In the genomic region with DNA sequence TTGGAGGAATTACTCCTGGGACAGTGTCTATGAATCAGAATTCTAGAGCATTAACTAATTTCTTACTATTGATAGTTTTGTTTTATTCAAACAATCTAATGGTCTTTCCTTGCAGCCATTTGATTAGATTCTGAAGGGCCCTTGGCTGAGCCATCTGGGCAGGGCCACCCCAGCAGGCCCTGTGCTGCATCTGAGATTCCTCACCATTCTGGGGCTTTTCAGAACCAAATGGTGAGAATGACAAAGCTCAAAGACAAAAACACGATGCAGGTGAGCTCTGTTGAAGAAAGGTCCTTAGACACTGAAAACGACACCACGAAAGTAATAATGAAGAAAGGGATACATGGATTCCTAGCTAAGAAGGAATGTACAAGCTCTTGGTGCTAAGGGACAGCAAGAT, we compare ENCODE assay signal across 16 cellular contexts.
DNase-seq lines count a peak whose midpoint lies in the region; ATAC-seq and TF ChIP-seq lines count a peak whose summit lies in the region.
"Had no signal": no experiment of that assay in that cellular context is flagged by ENCODE, and none has a peak within 500 bp of the region (broad histone marks: within the 10 kb centered on the region; RNA-seq: fewer than 3 reads in every experiment).

No MANE protein-coding gene starts in this region.

- no peak overlapping the region for H4K5ac ChIP-seq in H9 (ENCODE audit: insufficient read length, low read depth, low read length)
- no peak overlapping the region for H4K5ac ChIP-seq in mesendoderm (ENCODE audit: low read length)

- peak overlapping the region; percentile 40; the same call in 1 of the 2 replicates for H2AFZ ChIP-seq in GM23338
- peak overlapping the region; percentile 26 for H2AFZ ChIP-seq in H9 (ENCODE audit: low read length)

- H3K4me1 Mint-ChIP-seq in GM23338 (peaks cover 28% of the 10 kb centered on the region), H9 (peaks cover 30 to 50% of the 10 kb centered on the region in 2 experiments)
- H3K4me1 Mint-ChIP-seq: CD14-positive monocyte, IgD-negative memory B cell had no signal

- no peak overlapping the region for H2BK15ac ChIP-seq in H9 (ENCODE audit: low read depth, low read length)
- H2BK15ac ChIP-seq in mesendoderm (replicated peaks; ENCODE audit: low read depth), result no peak overlapping the region

- peaks cover 2% of the 10 kb centered on the region; the same call in 1 of the 2 replicates for H3K9me2 ChIP-seq in GM23338 (ENCODE audit: insufficient read depth)

- H4K8ac ChIP-seq in H9 (replicated peaks; ENCODE audit: insufficient read length, low read depth, low read length), result no peak overlapping the region
- no peak overlapping the region for H4K8ac ChIP-seq in mesendoderm (ENCODE audit: low read depth, low read length)

- peak overlapping the region; percentile 14; the same call in 1 of the 2 replicates for H3K27ac Mint-ChIP-seq in GM23338
- peak overlapping the region in 2 of 3 experiments; percentile 54 to 79; a peak in 4 of 7 replicates for H3K27ac Mint-ChIP-seq in H9
- H3K27ac Mint-ChIP-seq: CD14-positive monocyte; CD8-positive, alpha-beta T cell; IgD-negative memory B cell had no signal

- H3K36me3 Mint-ChIP-seq in GM23338 (ENCODE audit: low read depth), result no peaks in the 10 kb centered on the region
- peaks cover 0 to 2% (median 0%) of the 10 kb centered on the region in 3 experiments; a peak in 1 of 7 replicates for H3K36me3 Mint-ChIP-seq in H9 (ENCODE audit: insufficient read depth in 1 of 3, low read depth in 3 of 3)
- H3K36me3 Mint-ChIP-seq: CD14-positive monocyte; CD8-positive, alpha-beta T cell; IgD-negative memory B cell had no signal

- H4K20me1 ChIP-seq in GM23338 (replicated peaks; ENCODE audit: insufficient read depth) (no peaks in the 10 kb centered on the region), H9 (ENCODE audit: control insufficient read depth, insufficient read depth, insufficient read length) (no peaks in the 10 kb centered on the region)

- H3K9me3 Mint-ChIP-seq in GM23338 (no peaks in the 10 kb centered on the region), H9 (no peaks in the 10 kb centered on the region)

- H3K4ac ChIP-seq in H9 (ENCODE audit: low read depth, low read length) (no peak overlapping the region), mesendoderm (ENCODE audit: low read depth, low read length) (no peak overlapping the region)

- H3K36me3 ChIP-seq in GM23338 (ENCODE audit: insufficient read depth) (no peaks in the 10 kb centered on the region), mesendoderm (ENCODE audit: control insufficient read depth, insufficient read depth, low read length) (no peaks in the 10 kb centered on the region)
- H3K36me3 ChIP-seq: BE2C, HAP-1 had no signal

- H3F3A ChIP-seq in GM23338 (replicated peaks; ENCODE audit: low read depth), result no peaks in the 10 kb centered on the region

- H3K27me3 ChIP-seq in GM23338 (ENCODE audit: insufficient read depth), result no peaks in the 10 kb centered on the region
- H3K27me3 ChIP-seq in H9 (ENCODE audit: insufficient read depth, low read length), result no peaks in the 10 kb centered on the region
- no peaks in the 10 kb centered on the region for H3K27me3 ChIP-seq in mesendoderm (ENCODE audit: insufficient read depth, low read length, poor library complexity)
- H3K27me3 ChIP-seq: BE2C had no signal

- H3K56ac ChIP-seq in H9 (ENCODE audit: insufficient read length, low read depth, low read length) (no peak overlapping the region), mesendoderm (ENCODE audit: low read length) (no peak overlapping the region)

- H3K23ac ChIP-seq in H9 (ENCODE audit: insufficient read length, low read depth, low read length) (no peak overlapping the region), mesendoderm (ENCODE audit: low read length) (no peak overlapping the region)

- H3K4me3 Mint-ChIP-seq in GM23338 (no peak overlapping the region), H9 (no peak overlapping the region)
- H3K4me3 Mint-ChIP-seq: CD14-positive monocyte; CD8-positive, alpha-beta T cell; IgD-negative memory B cell had no signal

- no peaks in the 10 kb centered on the region; the same call in 1 of the 2 replicates for H3K4me1 ChIP-seq in GM23338 (ENCODE audit: insufficient read depth)
- H3K4me1 ChIP-seq in H9 (ENCODE audit: insufficient read depth, low read length), result peaks cover 4% of the 10 kb centered on the region; the same call in 1 of the 2 replicates
- no peaks in the 10 kb centered on the region for H3K4me1 ChIP-seq in mesendoderm (ENCODE audit: control insufficient read depth, low read depth, low read length)
- H3K4me1 ChIP-seq: BE2C, HAP-1 had no signal

- TF ChIP-seq CTCF in GM23338 (conservative IDR thresholded peaks at IDR 0.05; ENCODE audit: low read depth in 2 of 2), result no peak
- TF ChIP-seq CTCF in H9 (conservative IDR thresholded peaks at IDR 0.05), result no peak

- H3K14ac ChIP-seq in H9 (ENCODE audit: insufficient read depth, low read length), result no peak overlapping the region

- no peak overlapping the region for H2BK12ac ChIP-seq in H9 (ENCODE audit: insufficient read length, low read depth, low read length)

- no peak overlapping the region for H2BK20ac ChIP-seq in H9 (ENCODE audit: low read depth, low read length, poor library complexity, severe bottlenecking)

- H3K4me3 ChIP-seq in GM23338, result no peak overlapping the region
- H3K4me3 ChIP-seq in mesendoderm (ENCODE audit: low read length), result no peak overlapping the region
- H3K4me3 ChIP-seq: HAP-1 had no signal

- DNase-seq in GM23338 (ENCODE audit: low spot score), result peak; percentile 22
- no peak for DNase-seq in H9
- DNase-seq in ecto neural progenitor cell (ENCODE audit: low spot score), result peak; percentile 16
- DNase-seq in mucosa of gallbladder (ENCODE audit: low spot score), result peak; percentile 3
- no peak for DNase-seq in mesendoderm
- no peak for DNase-seq in occipital lobe (lab: John Stamatoyannopoulos, UW)
- DNase-seq: BE2C, COR-L47, DMS153, DMS79 treated with DMSO at 0.1 percent for 48 hours, EL had no signal

- H3K4me2 ChIP-seq in GM23338, result no peak overlapping the region
- no peak overlapping the region for H3K4me2 ChIP-seq in H9 (ENCODE audit: insufficient read depth, insufficient read length, low read length)
- no peak overlapping the region for H3K4me2 ChIP-seq in mesendoderm (ENCODE audit: low read length)

- H3T11ph ChIP-seq in H9 (ENCODE audit: low read length), result no peak overlapping the region

- no peaks in the 10 kb centered on the region for H3K23me2 ChIP-seq in H9 (ENCODE audit: insufficient read length, low read depth, low read length, poor library complexity, severe bottlenecking)

- H2AK5ac ChIP-seq in H9 (ENCODE audit: insufficient read length, low read length), result no peak overlapping the region
- H2AK5ac ChIP-seq in mesendoderm (ENCODE audit: low read length), result no peak overlapping the region

- ATAC-seq in GM23338, result peak; percentile 62
- no peak for ATAC-seq in GM19328 (IDR thresholded peaks at IDR 0.05; ENCODE audit: unreplicated experiment)
- ATAC-seq: CD8-positive, alpha-beta T cell had no signal

- H4K91ac ChIP-seq in H9 (ENCODE audit: insufficient read length, low read depth, low read length), result no peak overlapping the region

- WGBS in H9 (ENCODE audit: extremely low coverage, insufficient read length, low lambda C conversion rate), result no CpG with 5 or more reads among the region's 3 CpGs
- WGBS in mesendoderm (ENCODE audit: extremely low coverage, insufficient coverage, low lambda C conversion rate), result no CpG with 5 or more reads among the region's 3 CpGs

- H3K18ac ChIP-seq in H9 (ENCODE audit: insufficient read length, low read depth, low read length), result no peak overlapping the region
- H3K18ac ChIP-seq in mesendoderm (ENCODE audit: low read length), result no peak overlapping the region

- H3K79me1 ChIP-seq in H9 (ENCODE audit: insufficient read depth, low read depth, low read length, poor library complexity, severe bottlenecking) (no peaks in the 10 kb centered on the region), mesendoderm (ENCODE audit: low read length) (no peaks in the 10 kb centered on the region)

- no peaks in the 10 kb centered on the region for H3K9me3 ChIP-seq in H9 (ENCODE audit: control insufficient read depth, low read depth, low read length)
- H3K9me3 ChIP-seq: BE2C, HAP-1 had no signal

- H3K27me3 Mint-ChIP-seq in GM23338 (ENCODE audit: insufficient read depth, low read depth, poor library complexity) (peaks cover 2% of the 10 kb centered on the region), H9 (ENCODE audit: low read depth) (peaks cover 3% of the 10 kb centered on the region)
- H3K27me3 Mint-ChIP-seq: IgD-negative memory B cell had no signal

- no peak overlapping the region for H2BK120ac ChIP-seq in H9 (ENCODE audit: low read depth, low read length, poor library complexity, severe bottlenecking)
- H2BK120ac ChIP-seq in mesendoderm (ENCODE audit: low read depth, low read length), result no peak overlapping the region

- no peak overlapping the region for H3K9ac ChIP-seq in H9 (ENCODE audit: extremely low read depth, insufficient read length, low read length)
- no peak overlapping the region for H3K9ac ChIP-seq in mesendoderm (ENCODE audit: low read length)

- no peak overlapping the region for H3K27ac ChIP-seq in GM23338 (ENCODE audit: low read depth)
- H3K27ac ChIP-seq in H9 (ENCODE audit: insufficient read length, low read depth, low read length), result no peak overlapping the region
- no peak overlapping the region for H3K27ac ChIP-seq in mesendoderm (ENCODE audit: low read depth, low read length)

- H3K79me2 ChIP-seq in GM23338 (replicated peaks; ENCODE audit: insufficient read depth), result no peaks in the 10 kb centered on the region
- H3K79me2 ChIP-seq in H9 (ENCODE audit: insufficient read depth, low read length), result no peaks in the 10 kb centered on the region
- no peaks in the 10 kb centered on the region for H3K79me2 ChIP-seq in mesendoderm (ENCODE audit: control insufficient read depth, insufficient read depth, low read length)

- H2BK5ac ChIP-seq in H9 (ENCODE audit: insufficient read length, low read length) (no peak overlapping the region), mesendoderm (ENCODE audit: low read length) (no peak overlapping the region)

TF ChIP-seq in GM23338, 12 proteins besides CTCF, POLR2A, EP300 and RAD21 (continues in another document):
- TF ChIP-seq EZH2 (IDR thresholded peaks at IDR 0.05; ENCODE audit: low read depth, unreplicated experiment), result no peak

Comparison
In these comparisons a context has a peak if more than half of its experiments do, and no peak if none do; other contexts are left out.
1. DNase-seq: peak in GM23338 (single experiment), ecto neural progenitor cell (single experiment) and mucosa of gallbladder (single experiment); none in H9 (single experiment), mesendoderm (single experiment) and occipital lobe (single experiment).